Comparison of ENCODE assay signal across 8 cellular contexts in genomic region chr18:71784777-71785176, GRCh38.
DNase-seq lines count a peak whose midpoint lies in the region; ATAC-seq and TF ChIP-seq lines count a peak whose summit lies in the region.

No MANE protein-coding gene starts in this region.

- no TSS peak for BruUV-seq in A673 (replicated peaks; lab: Mats Ljungman, UMichigan)

- H3K9me3 ChIP-seq in A673 (ENCODE audit: low read depth, low read length, poor library complexity, severe bottlenecking) (no peaks in the 10 kb centered on the region), uterus (no peaks in the 10 kb centered on the region), right cardiac atrium (ENCODE audit: control insufficient read depth, low read length) (no peaks in the 10 kb centered on the region)

- CTCF ChIA-PET in A673 (lab: Charles Lee) = interaction anchor here (0.7 kb wide), 1 partner anchor 111 kb away, joined by 3 read pairs; no protein-coding TSS in a partner anchor

- DNase-seq in A673 (ENCODE audit: low spot score) (peak; percentile 40), LNCaP clone FGC (ENCODE audit: low read depth) (no peak), dermis blood vessel endothelial cell (peak; percentile 62), uterus (no peak), left colon (no peak), right cardiac atrium (no peak)

- no peaks in the 10 kb centered on the region for H3K4me1 ChIP-seq in A673 (ENCODE audit: insufficient read depth, low read length, poor library complexity, severe bottlenecking)
- H3K4me1 ChIP-seq in uterus = no peaks in the 10 kb centered on the region
- no peaks in the 10 kb centered on the region for H3K4me1 ChIP-seq in right cardiac atrium (ENCODE audit: control insufficient read depth, insufficient read depth, low read length)

- TF ChIP-seq CTCF in A673 (conservative IDR thresholded peaks at IDR 0.05; ENCODE audit: low read depth, low read length) (peak; percentile 65), LNCaP clone FGC (IDR thresholded peaks at IDR 0.05; ENCODE audit: control insufficient read depth, extremely low read depth, insufficient read depth) (peak; percentile 64), uterus (IDR thresholded peaks at IDR 0.05) (no peak)

- peak; percentile 69 for ATAC-seq in GM18867 (IDR thresholded peaks at IDR 0.05; ENCODE audit: unreplicated experiment)
- no peak for ATAC-seq in HG03108 (IDR thresholded peaks at IDR 0.05; ENCODE audit: unreplicated experiment)
- no peak for ATAC-seq in left colon
- ATAC-seq in right cardiac atrium = no peak

- no peaks in the 10 kb centered on the region for H3K27me3 ChIP-seq in A673 (replicated peaks; ENCODE audit: insufficient read depth, low read depth, low read length, poor library complexity)
- no peaks in the 10 kb centered on the region for H3K27me3 ChIP-seq in uterus
- no peaks in the 10 kb centered on the region for H3K27me3 ChIP-seq in right cardiac atrium (ENCODE audit: control insufficient read depth, insufficient read depth)

- intact Hi-C loops in A673 (cut with micrococcal nuclease; ENCODE audit: unreplicated experiment) = loop anchor here (5.0 to 10.0 kb wide), 2 partner anchors 387 to 850 kb away; no protein-coding TSS in a partner anchor
- intact Hi-C loops in uterus (cut with DNase I; ENCODE audit: low total_unique reads) = no loop called here
- intact Hi-C loops in left colon (cut with DNase I, micrococcal nuclease) = no loop called here
- intact Hi-C loops in right cardiac atrium (cut with DNase I) = no loop called here

- TF ChIP-seq POLR2A in uterus (IDR thresholded peaks at IDR 0.05) = no peak

- 73% methylated on average over 4 of the region's 4 CpGs for WGBS in right cardiac atrium

- POLR2A ChIA-PET in A673 (lab: Charles Lee; ENCODE audit: low non-redundant PET) = interaction anchor here (0.7 kb wide), 1 partner anchor 612 kb away, joined by 4 read pairs; no protein-coding TSS in a partner anchor

- H3K36me3 ChIP-seq in A673 (ENCODE audit: insufficient read depth, low read length, poor library complexity, severe bottlenecking) (no peaks in the 10 kb centered on the region), uterus (no peaks in the 10 kb centered on the region)

- H3K4me3 ChIP-seq in A673 (ENCODE audit: low read depth, low read length, poor library complexity, severe bottlenecking) = no peak overlapping the region
- no peak overlapping the region for H3K4me3 ChIP-seq in LNCaP clone FGC (ENCODE audit: low read depth, low read length)
- no peak overlapping the region for H3K4me3 ChIP-seq in uterus
- H3K4me3 ChIP-seq in right cardiac atrium (ENCODE audit: low read length) = no peak overlapping the region

- no peak overlapping the region for H3K27ac ChIP-seq in A673 (ENCODE audit: low read depth, low read length, poor library complexity, severe bottlenecking)
- H3K27ac ChIP-seq in uterus = no peak overlapping the region
- H3K27ac ChIP-seq in right cardiac atrium (ENCODE audit: low read length) = no peak overlapping the region

Comparison
In these comparisons a context has a peak if more than half of its experiments do, and no peak if none do; other contexts are left out.
1. DNase-seq: peak in A673 (single experiment) and dermis blood vessel endothelial cell (single experiment); none in LNCaP clone FGC (single experiment), uterus (0 of 2), left colon (0 of 2) and right cardiac atrium (0 of 3).
2. CTCF ChIP-seq: peak in A673 (single experiment) and LNCaP clone FGC (single experiment); none in uterus (0 of 4).